Comparison of ENCODE assay signal across 25 cellular contexts in genomic region chr3:125109541-125109925, GRCh38. TPM values are rescaled to one million over a fixed set of nuclear protein-coding genes. Genes with fewer than 3 reads are reported as not detected.
DNase-seq lines count a peak whose midpoint lies in the region; ATAC-seq, FAIRE-seq and TF ChIP-seq lines count a peak whose summit lies in the region.
"Had no signal": no experiment of that assay in that cellular context is flagged by ENCODE, and none has a peak within 500 bp of the region (broad histone marks: within the 10 kb centered on the region; RNA-seq: fewer than 3 reads in every experiment).

No MANE protein-coding gene starts in this region.

- peaks cover 48 to 58% of the 10 kb centered on the region in 2 donors for H3K4me1 Mint-ChIP-seq in natural killer cell treated with Interleukin-12 subunit alpha and Interleukin-12 subunit beta and Interleukin-15 and Interleukin-18, amount 100 ng/mL, for 72 hours (ENCODE audit: low read depth in 2 of 2)

- H3K4me1 ChIP-seq in BLaER1 treated with 17β-estradiol and CSF1 and Interleukin-3, amounts not matched to agents 10 nM and 100 nM, result peaks cover 37 to 47% (median 42%) of the 10 kb centered on the region in 10 experiments
- no peaks in the 10 kb centered on the region for H3K4me1 ChIP-seq in MM.1S (ENCODE audit: low read length)

- no peak overlapping the region for H3K9ac ChIP-seq in BLaER1 treated with 17β-estradiol and CSF1 and Interleukin-3, amounts not matched to agents 10 nM and 100 nM
- no peak overlapping the region for H3K9ac ChIP-seq in MM.1S (ENCODE audit: low read length)

- in situ Hi-C loops in astrocyte of the spinal cord (cut with HindIII; ENCODE audit: low sequenced_read_pairs), result no loop called here

- no peaks in the 10 kb centered on the region for H3K9me2 ChIP-seq in MM.1S (replicated peaks; ENCODE audit: insufficient read depth, low read length)

- no peak overlapping the region for H2AFZ ChIP-seq in MM.1S (ENCODE audit: low read length)

- no peak overlapping the region for H3K4me3 ChIP-seq in BLaER1 treated with 17β-estradiol and CSF1 and Interleukin-3, amounts not matched to agents 10 nM and 100 nM
- peak overlapping the region; percentile 24 for H3K4me3 ChIP-seq in astrocyte of the spinal cord (ENCODE audit: low read depth, low read length)
- no peak overlapping the region for H3K4me3 ChIP-seq in MM.1S (ENCODE audit: low read length)
- H3K4me3 ChIP-seq: K562, tibial nerve had no signal

- H3K27me3 ChIP-seq in BLaER1 treated with 17β-estradiol and CSF1 and Interleukin-3, amounts not matched to agents 10 nM and 100 nM, result peaks cover 0 to 37% (median 0%) of the 10 kb centered on the region in 11 experiments; a peak in 4 of 22 replicates
- no peaks in the 10 kb centered on the region for H3K27me3 ChIP-seq in MM.1S (replicated peaks; ENCODE audit: insufficient read depth, low read length)
- H3K27me3 ChIP-seq: tibial nerve had no signal

- no peaks in the 10 kb centered on the region for H3K27me3 Mint-ChIP-seq in natural killer cell treated with Interleukin-12 subunit alpha and Interleukin-12 subunit beta and Interleukin-15 and Interleukin-18, amount 100 ng/mL, for 72 hours

- FAIRE-seq in GM19239 (lab: Jason Lieb, UNC), result peak; percentile 49
- FAIRE-seq: H1, K562 had no signal

- H3K9me3 ChIP-seq in BLaER1 treated with 17β-estradiol and CSF1 and Interleukin-3, amounts not matched to agents 10 nM and 100 nM (replicated peaks in 1 of 11), result peaks cover 0 to 14% (median 8%) of the 10 kb centered on the region in 11 experiments; a peak in 10 of 22 replicates
- no peaks in the 10 kb centered on the region for H3K9me3 ChIP-seq in MM.1S (replicated peaks; ENCODE audit: insufficient read depth, low read length)
- H3K9me3 ChIP-seq: tibial nerve had no signal

- H3K36me3 ChIP-seq in BLaER1 treated with 17β-estradiol and CSF1 and Interleukin-3, amounts not matched to agents 10 nM and 100 nM, result no peaks in the 10 kb centered on the region
- no peaks in the 10 kb centered on the region for H3K36me3 ChIP-seq in MM.1S (replicated peaks; ENCODE audit: insufficient read depth, low read length)
- H3K36me3 ChIP-seq: tibial nerve had no signal

- no peaks in the 10 kb centered on the region for H3F3A ChIP-seq in MM.1S (ENCODE audit: insufficient read depth, low read length)

- H3K27ac Mint-ChIP-seq in natural killer cell treated with Interleukin-12 subunit alpha and Interleukin-12 subunit beta and Interleukin-15 and Interleukin-18, amount 100 ng/mL, for 72 hours, result peak overlapping the region in 1 of 2 donors; percentile 22
- H3K27ac Mint-ChIP-seq: activated CD4-positive, alpha-beta T cell treated with anti-CD3 and anti-CD28 coated beads, Interleukin-2, amount 10 ng/mL, durations not matched to agents 7 days and 5 days had no signal

- TF ChIP-seq CTCF in astrocyte of the spinal cord (IDR thresholded peaks at IDR 0.05; ENCODE audit: low read depth, low read length) (no peak), MM.1S (IDR thresholded peaks at IDR 0.05; ENCODE audit: low read length) (no peak)

- peak overlapping the region; percentile 44 for H3K4me3 Mint-ChIP-seq in natural killer cell treated with Interleukin-12 subunit alpha and Interleukin-12 subunit beta and Interleukin-15 and Interleukin-18, amount 100 ng/mL, for 72 hours
- H3K4me3 Mint-ChIP-seq: activated CD4-positive, alpha-beta T cell treated with anti-CD3 and anti-CD28 coated beads, Interleukin-2, amount 10 ng/mL, durations not matched to agents 7 days and 5 days; natural killer cell; stimulated activated naive CD8-positive, alpha-beta T cell treated with anti-CD3 and anti-CD28 coated beads, Interleukin-15, Interleukin-2, amounts not matched to agents 100 ng/mL and 50 ng/mL, for 24 hours had no signal

- H3K9me3 Mint-ChIP-seq in natural killer cell treated with Interleukin-12 subunit alpha and Interleukin-12 subunit beta and Interleukin-15 and Interleukin-18, amount 100 ng/mL, for 72 hours, result peaks cover 8% of the 10 kb centered on the region

- H3K36me3 Mint-ChIP-seq in natural killer cell treated with Interleukin-12 subunit alpha and Interleukin-12 subunit beta and Interleukin-15 and Interleukin-18, amount 100 ng/mL, for 72 hours, result peaks cover 9% of the 10 kb centered on the region
- H3K36me3 Mint-ChIP-seq: natural killer cell had no signal

- DNase-seq in GM19239 (ENCODE audit: insufficient read length, low spot score), result no peak
- no peak for DNase-seq in astrocyte of the spinal cord (ENCODE audit: low read depth, low spot score)
- no peak for DNase-seq in natural killer cell treated with Interleukin-12 subunit alpha and Interleukin-12 subunit beta and Interleukin-15 and Interleukin-18, amount 100 ng/mL, for 72 hours (ENCODE audit: low spot score)
- DNase-seq in NCI-H510A (lab: John Stamatoyannopoulos, UW), result no peak
- no peak for DNase-seq in globus pallidus (ENCODE audit: low spot score)
- DNase-seq in MM.1S, result no peak
- DNase-seq: activated CD4-positive, alpha-beta T cell treated with anti-CD3 and anti-CD28 coated beads, Interleukin-2, amount 10 ng/mL, durations not matched to agents 7 days and 5 days; activated CD8-positive, alpha-beta memory T cell treated with anti-CD3 and anti-CD28 coated beads, Interleukin-2, amount 50 U/mL, for 4 hours; activated effector memory CD4-positive, alpha-beta T cell treated with anti-CD3 and anti-CD28 coated beads, Interleukin-2, amount 50 U/mL, for 16 hours; AML-193; caudate nucleus; DMS79 treated with DMSO at 0.1 percent for 48 hours; left cardiac atrium; natural killer cell; NCI-H1048; NCI-H187 treated with DMSO at 0.1 percent for 48 hours; NCI-H82; SHP77 treated with DMSO at 0.1 percent for 48 hours; stimulated activated CD4-positive, alpha-beta T cell treated with anti-CD3 and anti-CD28 coated beads, Interleukin-2, amount 100 ng/mL, for 24 hours had no signal

- peak overlapping the region; percentile 54 to 84 (median 70) for H3K4me2 ChIP-seq in BLaER1 treated with 17β-estradiol and CSF1 and Interleukin-3, amounts not matched to agents 10 nM and 100 nM
- H3K4me2 ChIP-seq in MM.1S (ENCODE audit: low read depth, low read length), result no peak overlapping the region

- H3K79me2 ChIP-seq in MM.1S (ENCODE audit: low read length), result no peaks in the 10 kb centered on the region

- H3K27ac ChIP-seq in BLaER1 treated with 17β-estradiol and CSF1 and Interleukin-3, amounts not matched to agents 10 nM and 100 nM, result peak overlapping the region in 4 of 11 experiments; percentile 11 to 87 (median 70); a peak in 5 of 22 replicates
- no peak overlapping the region for H3K27ac ChIP-seq in MM.1S (ENCODE audit: low read length)
- H3K27ac ChIP-seq: epithelial cell of prostate, tibial nerve had no signal

- H4K20me1 ChIP-seq in BLaER1 treated with 17β-estradiol and CSF1 and Interleukin-3, amounts not matched to agents 10 nM and 100 nM, result peaks cover 0 to 12% (median 0%) of the 10 kb centered on the region in 11 experiments; a peak in 1 of 22 replicates
- H4K20me1 ChIP-seq in MM.1S (ENCODE audit: insufficient read depth, low read length), result no peaks in the 10 kb centered on the region

- no peak for ATAC-seq in natural killer cell treated with Interleukin-12 subunit alpha and Interleukin-12 subunit beta and Interleukin-15 and Interleukin-18, amount 100 ng/mL, for 72 hours
- ATAC-seq: K562 had no signal

RNA-seq across cellular contexts. Expression of gene HEG1, which starts 53.7 kb away (rescaled TPM):
- total RNA-seq in natural killer cell treated with Interleukin-12 subunit alpha and Interleukin-12 subunit beta and Interleukin-15 and Interleukin-18, amount 100 ng/mL, for 72 hours, result 10 to 100 TPM; 14.6 to 47.0 TPM
